Comparison of ENCODE assay signal across 22 cellular contexts in genomic region chr12:56411781-56412639, GRCh38. TPM values are rescaled to one million over a fixed set of nuclear protein-coding genes. Genes with fewer than 3 reads are reported as not detected.
"Had no signal": no experiment of that assay in that cellular context is flagged by ENCODE, and none has a peak within 500 bp of the region (broad histone marks: within the 10 kb centered on the region; RNA-seq: fewer than 3 reads in every experiment).

No MANE protein-coding gene starts in this region.

- H3K9me3 ChIP-seq: esophagus squamous epithelium, gastroesophageal sphincter, neutrophil, transverse colon had no signal

- H3K27me3 ChIP-seq: dorsolateral prefrontal cortex, esophagus squamous epithelium, gastroesophageal sphincter, neutrophil, transverse colon had no signal

- ATAC-seq: gastroesophageal sphincter; naive thymus-derived CD4-positive, alpha-beta T cell; SK-N-SH treated with all-trans-retinoic acid at 6 μM for 48 hours; stimulated activated memory B cell treated with anti-CD40 and anti-IgM and Interleukin-4, amounts not matched to agents 10 μg/mL and 1 μg/mL and 100 μg/mL, for 72 hours had no signal

- H3K4me1 ChIP-seq: esophagus squamous epithelium, gastroesophageal sphincter, transverse colon had no signal

- H3K36me3 ChIP-seq: gastroesophageal sphincter, transverse colon had no signal

- FAIRE-seq: endometrium had no signal

- H3K27ac ChIP-seq: dorsolateral prefrontal cortex, esophagus squamous epithelium, gastroesophageal sphincter, neutrophil, transverse colon had no signal

- DNase-seq: activated B cell treated with CpG ODN at 0.5 μM for 24 hours; activated CD4-positive, alpha-beta T cell treated with anti-CD3 and anti-CD28 coated beads, Interleukin-2, amount 10 ng/mL, durations not matched to agents 24 days and 14 days; activated gamma-delta T cell; activated T-cell treated with anti-CD3 and anti-CD28 coated beads, Interleukin-2, amount 50 U/mL, for 1 hour; anterior cingulate cortex; dorsolateral prefrontal cortex; esophagus squamous epithelium; kidney glomerular epithelial cell; naive thymus-derived CD4-positive, alpha-beta T cell; right cardiac atrium; transverse colon had no signal

- H3K4me3 ChIP-seq: dorsolateral prefrontal cortex, esophagus squamous epithelium, gastroesophageal sphincter, transverse colon had no signal

RNA-seq across cellular contexts. Expression of gene MIP, which starts 42.4 kb away (rescaled TPM):
- total RNA-seq: activated B cell treated with CpG ODN at 0.5 μM for 24 hours; activated CD4-positive, alpha-beta T cell treated with anti-CD3 and anti-CD28 coated beads, Interleukin-2, amount 10 ng/mL, durations not matched to agents 24 days and 14 days; activated CD8-positive, alpha-beta memory T cell treated with anti-CD3 and anti-CD28 coated beads for 36 hours; cerebellum; gastroesophageal sphincter; mononuclear cell; naive thymus-derived CD4-positive, alpha-beta T cell; subcutaneous adipose tissue; T-helper 1 cell treated with Interleukin-12 subunit alpha and Interleukin-12 subunit beta and Interleukin-4 antibody, amounts not matched to agents 30 ng/mL and 1 ng/mL, for 36 hours; transverse colon had no signal
- polyA plus RNA-seq: naive thymus-derived CD4-positive, alpha-beta T cell had no signal

RNA-seq across cellular contexts. Expression of gene APOF, which starts 49.4 kb away (rescaled TPM):
- total RNA-seq: activated B cell treated with CpG ODN at 0.5 μM for 24 hours; activated CD4-positive, alpha-beta T cell treated with anti-CD3 and anti-CD28 coated beads, Interleukin-2, amount 10 ng/mL, durations not matched to agents 24 days and 14 days; activated CD8-positive, alpha-beta memory T cell treated with anti-CD3 and anti-CD28 coated beads for 36 hours; cerebellum; dorsolateral prefrontal cortex; esophagus squamous epithelium; gastroesophageal sphincter; lung microvascular endothelial cell; mononuclear cell; naive thymus-derived CD4-positive, alpha-beta T cell; right cardiac atrium; subcutaneous adipose tissue; T-helper 1 cell treated with Interleukin-12 subunit alpha and Interleukin-12 subunit beta and Interleukin-4 antibody, amounts not matched to agents 30 ng/mL and 1 ng/mL, for 36 hours; transverse colon had no signal
- polyA plus RNA-seq: right cardiac atrium had no signal
